10 cellular contexts compared by ENCODE assay signal in the genomic region with DNA sequence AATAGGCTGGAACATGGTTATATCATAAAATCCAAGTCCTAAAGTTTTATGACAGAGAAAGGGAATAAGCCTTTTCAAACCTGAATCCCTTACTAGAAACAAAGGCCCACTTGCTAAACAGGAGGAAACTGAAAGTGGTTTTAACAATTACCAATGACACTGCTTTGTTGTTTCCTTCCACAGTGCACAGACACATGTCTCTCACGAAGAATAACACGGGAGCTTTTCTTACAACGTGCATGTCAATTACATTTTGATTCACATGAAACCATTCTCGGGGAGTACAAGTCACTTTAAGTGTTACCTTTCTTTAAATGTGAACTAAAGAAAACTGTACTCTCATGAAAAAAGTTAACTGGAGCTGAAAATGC. TPM values are rescaled to one million over a fixed set of nuclear protein-coding genes. Genes with fewer than 3 reads are reported as not detected.
DNase-seq lines count a peak whose midpoint lies in the region; ATAC-seq and TF ChIP-seq lines count a peak whose summit lies in the region.
"Had no signal": no experiment of that assay in that cellular context is flagged by ENCODE, and none has a peak within 500 bp of the region (broad histone marks: within the 10 kb centered on the region; RNA-seq: fewer than 3 reads in every experiment).

No MANE protein-coding gene starts in this region.

- WGBS in right cardiac atrium: 63% methylated on average over 4 of the region's 4 CpGs
- WGBS in transverse colon (ENCODE audit: low coverage in 1 of 2), 2 donors: 12 to 31% methylated on average over 4 of the region's 4 CpGs
- WGBS in testis, 2 donors: 39 to 41% methylated on average over 4 of the region's 4 CpGs

- TF ChIP-seq CTCF in left ventricle myocardium inferior (IDR thresholded peaks at IDR 0.05; ENCODE audit: borderline replicate concordance) (no peak), transverse colon (IDR thresholded peaks at IDR 0.05) (no peak), testis (IDR thresholded peaks at IDR 0.05) (no peak)

- peaks cover 39% of the 10 kb centered on the region for H3K4me1 Mint-ChIP-seq in T-helper 1 cell treated with Interleukin-12 subunit alpha and Interleukin-12 subunit beta and Interleukin-4 antibody, amounts not matched to agents 30 μg/mL and 1 μg/mL, for 36 hours (ENCODE audit: low read depth)

- peaks cover 11% of the 10 kb centered on the region for H3K36me3 Mint-ChIP-seq in T-helper 1 cell treated with Interleukin-12 subunit alpha and Interleukin-12 subunit beta and Interleukin-4 antibody, amounts not matched to agents 30 μg/mL and 1 μg/mL, for 36 hours (ENCODE audit: low read depth)

- H3K27ac ChIP-seq in left ventricle myocardium inferior (replicated peaks) (no peak overlapping the region), right cardiac atrium (ENCODE audit: low read length) (no peak overlapping the region), transverse colon (peak overlapping the region; percentile 86 to 93 (median 90)), testis (no peak overlapping the region)

- H3K4me3 Mint-ChIP-seq in T-helper 1 cell treated with Interleukin-12 subunit alpha and Interleukin-12 subunit beta and Interleukin-4 antibody, amounts not matched to agents 30 μg/mL and 1 μg/mL, for 36 hours: peak overlapping the region; percentile 97

- intact Hi-C loops in left ventricle myocardium inferior (cut with micrococcal nuclease) (loop anchor here (5.0 kb wide), 1 partner anchor 201 kb away; no protein-coding TSS in a partner anchor), right cardiac atrium (cut with DNase I) (loop anchor here (5.0 to 10.0 kb wide), 2 partner anchors 199 to 201 kb away; no protein-coding TSS in a partner anchor), transverse colon (cut with DNase I; ENCODE audit: low total_unique reads) (loop anchor here (5.0 kb wide), 1 partner anchor 201 kb away; no protein-coding TSS in a partner anchor), testis (cut with DNase I; ENCODE audit: low total_unique reads) (loop anchor here (10.0 kb wide), 1 partner anchor 199 kb away; no protein-coding TSS in a partner anchor)

- H3K9me3 Mint-ChIP-seq in T-helper 1 cell treated with Interleukin-12 subunit alpha and Interleukin-12 subunit beta and Interleukin-4 antibody, amounts not matched to agents 30 μg/mL and 1 μg/mL, for 36 hours: peaks cover 8% of the 10 kb centered on the region

- H3K9me3 ChIP-seq in left ventricle myocardium inferior (replicated peaks): no peaks in the 10 kb centered on the region
- H3K9me3 ChIP-seq in right cardiac atrium (ENCODE audit: control insufficient read depth, low read length): no peaks in the 10 kb centered on the region
- H3K9me3 ChIP-seq in transverse colon: no peaks in the 10 kb centered on the region
- H3K9me3 ChIP-seq in testis: no peaks in the 10 kb centered on the region
- H3K9me3 ChIP-seq: upper lobe of left lung had no signal

- H3K36me3 ChIP-seq in left ventricle myocardium inferior (peaks cover 19% of the 10 kb centered on the region), transverse colon (peaks cover 0 to 16% (median 5%) of the 10 kb centered on the region in 4 donors), testis (ENCODE audit: low read depth, missing control alignments) (no peaks in the 10 kb centered on the region)

- peaks cover 19% of the 10 kb centered on the region for H3K27me3 Mint-ChIP-seq in T-helper 1 cell treated with Interleukin-12 subunit alpha and Interleukin-12 subunit beta and Interleukin-4 antibody, amounts not matched to agents 30 μg/mL and 1 μg/mL, for 36 hours (ENCODE audit: low read depth)

- no peak for ATAC-seq in right cardiac atrium
- no peak for ATAC-seq in HG03565 (IDR thresholded peaks at IDR 0.05; ENCODE audit: unreplicated experiment)
- ATAC-seq in HG03469 (IDR thresholded peaks at IDR 0.05; ENCODE audit: unreplicated experiment): no peak

- in situ Hi-C loops in transverse colon (cut with MboI; ENCODE audit: low pct_ligation_motif_present in 1 of 4, low pct_unique_long_range_greater_than_20kb in 1 of 4, low sequenced_read_pairs in 3 of 4): loop anchor here (5.0 to 25.0 kb wide), 7 partner anchors 89 to 524 kb away; partner anchors contain the start of genes NDUFB2 (in 4 of the 4) and BRAF (in 1 of the 4)

- H3K27me3 ChIP-seq in left ventricle myocardium inferior (ENCODE audit: low read depth) (no peaks in the 10 kb centered on the region), right cardiac atrium (ENCODE audit: control insufficient read depth, insufficient read depth) (no peaks in the 10 kb centered on the region), transverse colon (peaks cover 16% of the 10 kb centered on the region), testis (no peaks in the 10 kb centered on the region)
- H3K27me3 ChIP-seq: upper lobe of left lung had no signal

- no peak for TF ChIP-seq EP300 in transverse colon (IDR thresholded peaks at IDR 0.05; ENCODE audit: low read depth)

- peak overlapping the region; percentile 100 for H3K27ac Mint-ChIP-seq in T-helper 1 cell treated with Interleukin-12 subunit alpha and Interleukin-12 subunit beta and Interleukin-4 antibody, amounts not matched to agents 30 μg/mL and 1 μg/mL, for 36 hours

- TF ChIP-seq POLR2A in transverse colon (IDR thresholded peaks at IDR 0.05) (no peak), testis (IDR thresholded peaks at IDR 0.05) (no peak)

- peaks cover 22% of the 10 kb centered on the region for H3K4me1 ChIP-seq in left ventricle myocardium inferior
- H3K4me1 ChIP-seq in right cardiac atrium (ENCODE audit: control insufficient read depth, insufficient read depth, low read length): peaks cover 3% of the 10 kb centered on the region
- H3K4me1 ChIP-seq in transverse colon: peaks cover 3 to 34% (median 17%) of the 10 kb centered on the region in 4 donors
- peaks cover 6% of the 10 kb centered on the region for H3K4me1 ChIP-seq in testis

- H3K4me3 ChIP-seq in left ventricle myocardium inferior: peak overlapping the region; percentile 75
- H3K4me3 ChIP-seq in right cardiac atrium (ENCODE audit: low read length): no peak overlapping the region
- peak overlapping the region in 2 of 4 donors; percentile 59 to 65 for H3K4me3 ChIP-seq in transverse colon
- H3K4me3 ChIP-seq in testis: no peak overlapping the region

- DNase-seq in left ventricle myocardium inferior (no peak), right cardiac atrium (no peak), fibroblast of peridontal ligament (ENCODE audit: extremely low read depth) (peak; percentile 9), transverse colon (no peak), testis (no peak)
- DNase-seq: islet precursor cell, upper lobe of left lung had no signal

RNA-seq across cellular contexts. Expression of gene MRPS33, which starts 1.4 kb away (rescaled TPM):
- 123 TPM for total RNA-seq in left ventricle myocardium inferior
- total RNA-seq in right cardiac atrium: 100 to 1,000 TPM in 1 of 4 donors, 10 to 100 TPM in 3; 78.9 to 102 (median 89.9) TPM
- 169 TPM for polyA plus RNA-seq in right cardiac atrium
- 10 to 100 TPM in 2 of 4 donors, under 1 TPM in 2; 0.60 to 37.1 (median 12.0) TPM for total RNA-seq in transverse colon
- total RNA-seq in testis: 10 to 100 TPM; 28.8 to 31.9 TPM
- 114 TPM for polyA plus RNA-seq in testis (ENCODE audit: insufficient read depth, low read depth, low replicate concordance)

Comparison
In these comparisons a context has a peak if more than half of its experiments do, and no peak if none do; other contexts are left out.
1. H3K27ac ChIP-seq: peak in transverse colon (4 of 4); none in left ventricle myocardium inferior (single experiment), right cardiac atrium (single experiment) and testis (0 of 2).